ENCODE assay signal across 8 cellular contexts in genomic region chr2:28507806-28508764, GRCh38. TPM values are rescaled to one million over a fixed set of nuclear protein-coding genes. Genes with fewer than 3 reads are reported as not detected.
DNase-seq lines count a peak whose midpoint lies in the region; ATAC-seq, FAIRE-seq and TF ChIP-seq lines count a peak whose summit lies in the region.

No MANE protein-coding gene starts in this region.

- H3K9me1 ChIP-seq in keratinocyte (ENCODE audit: control insufficient read depth, extremely low read depth, insufficient read depth, low read length), result no peaks in the 10 kb centered on the region

- no peak overlapping the region for H3K4me3 ChIP-seq in right atrium auricular region
- H3K4me3 ChIP-seq in keratinocyte (ENCODE audit: control insufficient read depth in 2 of 3, extremely low read depth in 1 of 3, insufficient read depth in 2 of 3, low read depth in 1 of 3, low read length in 3 of 3), result no peak overlapping the region

- TF ChIP-seq CTCF in right atrium auricular region (IDR thresholded peaks at IDR 0.05) (no peak), keratinocyte (optimal IDR thresholded peaks at IDR 0.05 in 1 of 3, IDR thresholded peaks at IDR 0.05 in 1 of 3, conservative IDR thresholded peaks at IDR 0.05 in 1 of 3; ENCODE audit: extremely low read depth in 1 of 3, insufficient read depth in 2 of 3, low read length in 3 of 3) (peak in 1 of 3 experiments; percentile 26), CD14-positive monocyte (IDR thresholded peaks at IDR 0.05) (no peak)

- no peak overlapping the region for H3K9ac ChIP-seq in keratinocyte (ENCODE audit: control insufficient read depth, extremely low read depth, insufficient read depth, low read length)

- DNase-seq in Right ventricle myocardium inferior (ENCODE audit: missing footprints) (no peak), right atrium auricular region (ENCODE audit: low spot score) (no peak), keratinocyte (ENCODE audit: low read depth, low spot score) (peak; percentile 90), urothelium cell line (ENCODE audit: low spot score) (peak; percentile 90), amniotic stem cell (lab: John Stamatoyannopoulos, UW) (no peak), CD14-positive monocyte (ENCODE audit: low spot score) (no peak), DMS114 treated with DMSO at 0.1 percent for 48 hours (lab: John Stamatoyannopoulos, UW; ENCODE audit: unreplicated experiment) (no peak)
- DNase-seq in activated CD4-positive, alpha-beta T cell treated with anti-CD3 and anti-CD28 coated beads, Interleukin-2, amount 50 U/mL, for 48 hours, result peak; percentile 23 to 26

- H3K9me3 ChIP-seq in right atrium auricular region, result peaks cover 0 to 7% of the 10 kb centered on the region in 2 donors
- H3K9me3 ChIP-seq in keratinocyte (ENCODE audit: control insufficient read depth, low read depth, low read length), result no peaks in the 10 kb centered on the region

- no peak overlapping the region for H3K27ac Mint-ChIP-seq in CD14-positive monocyte

- no peak overlapping the region for H3K4me2 ChIP-seq in keratinocyte (ENCODE audit: control insufficient read depth, extremely low read depth, insufficient read depth, low read depth, low read length)

- H3K36me3 ChIP-seq in right atrium auricular region, result no peaks in the 10 kb centered on the region
- no peaks in the 10 kb centered on the region for H3K36me3 ChIP-seq in keratinocyte (ENCODE audit: control insufficient read depth in 2 of 2, extremely low read depth in 1 of 2, insufficient read depth in 2 of 2, low read length in 2 of 2)

- H3K27me3 ChIP-seq in right atrium auricular region (no peaks in the 10 kb centered on the region), keratinocyte (ENCODE audit: control insufficient read depth, extremely low read depth, insufficient read depth, low read length) (no peaks in the 10 kb centered on the region)

- FAIRE-seq in keratinocyte (lab: Jason Lieb, UNC) (peak; percentile 100), urothelium cell line (lab: Jason Lieb, UNC) (peak; percentile 99)

- intact Hi-C loops in Right ventricle myocardium inferior (cut with DNase I) (no loop called here), CD14-positive monocyte (cut with micrococcal nuclease) (no loop called here)

- H3K27ac ChIP-seq in right atrium auricular region (no peak overlapping the region), keratinocyte (ENCODE audit: control insufficient read depth, insufficient read depth, low read length) (no peak overlapping the region)

- H3K27me3 Mint-ChIP-seq in CD14-positive monocyte (ENCODE audit: low read depth in 3 of 3), result peaks cover 0 to 5% (median 3%) of the 10 kb centered on the region in 3 donors

- no peaks in the 10 kb centered on the region for H3K79me2 ChIP-seq in keratinocyte (ENCODE audit: control insufficient read depth, insufficient read depth, low read length)

- no peak overlapping the region for H3K4me3 Mint-ChIP-seq in CD14-positive monocyte

- H3K36me3 Mint-ChIP-seq in CD14-positive monocyte, result no peaks in the 10 kb centered on the region

- peak; percentile 26 for ATAC-seq in Right ventricle myocardium inferior

- H3K4me1 ChIP-seq in right atrium auricular region (no peaks in the 10 kb centered on the region), keratinocyte (ENCODE audit: control insufficient read depth, extremely low read depth, insufficient read depth, low read length) (peaks cover 9% of the 10 kb centered on the region)

- no peak overlapping the region for H2AFZ ChIP-seq in keratinocyte (ENCODE audit: control insufficient read depth, low read length)

- H3K4me1 Mint-ChIP-seq in CD14-positive monocyte, result peaks cover 18% of the 10 kb centered on the region

- peaks cover 2 to 17% (median 11%) of the 10 kb centered on the region in 7 donors for H3K9me3 Mint-ChIP-seq in CD14-positive monocyte

- no peaks in the 10 kb centered on the region for H4K20me1 ChIP-seq in keratinocyte (ENCODE audit: control insufficient read depth, extremely low read depth, insufficient read depth, low read length)

- dilution Hi-C loops in keratinocyte (cut with MboI; ENCODE audit: extremely low pct_ligation_motif_present, low sequenced_read_pairs), result no loop called here

RNA-seq across cellular contexts. Expression of gene PLB1, which starts 12.2 kb away (rescaled TPM):
- total RNA-seq in Right ventricle myocardium inferior (3.0 TPM), right atrium auricular region (1 to 10 TPM; 2.1 to 3.0 TPM)
- polyA plus RNA-seq in keratinocyte (5.2 to 6.7 TPM (median 5.4 TPM) in 3 replicates), CD14-positive monocyte (10 to 100 TPM; 20.2 to 23.9 TPM)
- 2.6 TPM for polyA plus RNA-seq in keratinocyte (2011; ENCODE audit: low read depth)
- polyA plus RNA-seq in keratinocyte (2011; cell fraction: cytosol; rRNA removed), result 3.7 and 3.9 TPM in 2 replicates
- polyA plus RNA-seq in keratinocyte (2011; cell fraction: nucleus; rRNA removed), result 10.8 and 14.7 TPM in 2 replicates
- polyA plus RNA-seq in keratinocyte (2012; ENCODE audit: low replicate concordance), result 1.8 and 5.1 TPM in 2 replicates
- 5.0 to 10.9 TPM (median 6.7 TPM) in 3 replicates for polyA minus RNA-seq in keratinocyte
- polyA minus RNA-seq in keratinocyte (2011; cell fraction: cytosol; rRNA and poly(A)+ RNA removed), result 4.6 TPM
- polyA minus RNA-seq in keratinocyte (2011; cell fraction: nucleus; rRNA and poly(A)+ RNA removed), result 3.0 and 7.8 TPM in 2 replicates

Comparison
In these comparisons a context has a peak if more than half of its experiments do, and no peak if none do; other contexts are left out.
1. DNase-seq: peak in activated CD4-positive, alpha-beta T cell treated with anti-CD3 and anti-CD28 coated beads, Interleukin-2, amount 50 U/mL, for 48 hours (2 of 2), keratinocyte (single experiment) and urothelium cell line (single experiment); none in Right ventricle myocardium inferior (single experiment), right atrium auricular region (single experiment), amniotic stem cell (single experiment), CD14-positive monocyte (single experiment) and DMS114 treated with DMSO at 0.1 percent for 48 hours (single experiment).